In the genomic region with DNA sequence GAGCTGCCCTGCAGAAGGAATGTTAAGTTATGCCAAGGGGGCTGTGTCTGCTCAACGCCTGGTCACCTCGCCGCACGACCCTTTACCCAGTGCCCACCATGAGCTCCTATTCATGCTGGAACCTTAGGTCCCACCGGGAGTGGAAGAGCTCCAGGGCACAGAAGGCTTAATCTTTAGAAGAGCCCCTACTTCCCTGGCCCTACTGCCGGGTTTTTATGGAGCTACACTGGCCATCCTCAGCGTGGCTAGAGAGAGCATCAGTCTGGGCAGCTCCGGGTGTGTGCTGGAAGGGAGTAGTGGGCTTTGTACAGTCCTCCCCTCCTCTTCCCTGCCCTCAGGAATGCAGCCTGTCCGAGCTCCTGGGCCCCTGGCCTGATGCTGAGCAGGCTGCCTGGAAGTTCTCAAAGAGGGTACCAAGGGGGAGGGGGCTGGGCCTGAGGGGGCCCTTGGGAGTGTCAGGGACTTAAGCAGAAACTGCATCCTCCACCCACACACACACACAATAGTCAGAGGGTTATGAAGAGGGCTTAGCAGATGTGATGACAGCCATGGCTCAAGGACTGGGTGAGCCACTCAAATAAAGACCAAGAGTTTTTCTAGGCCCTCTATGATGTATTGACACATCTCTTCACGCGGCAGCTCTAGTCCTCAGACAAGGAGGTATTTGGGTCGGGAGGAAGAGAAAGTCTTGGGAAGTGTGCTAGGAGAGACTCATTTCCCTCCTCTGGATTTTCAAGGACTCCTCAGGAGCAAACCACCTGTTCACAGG, we compare ENCODE assay signal across 11 cellular contexts. TPM values are rescaled to one million over a fixed set of nuclear protein-coding genes. Genes with fewer than 3 reads are reported as not detected.
DNase-seq lines count a peak whose midpoint lies in the region; ATAC-seq and TF ChIP-seq lines count a peak whose summit lies in the region.
"Had no signal": no experiment of that assay in that cellular context is flagged by ENCODE, and none has a peak within 500 bp of the region (broad histone marks: within the 10 kb centered on the region; RNA-seq: fewer than 3 reads in every experiment).

No MANE protein-coding gene starts in this region.

- no peak for TF ChIP-seq EP300 in stomach (IDR thresholded peaks at IDR 0.05)

- peaks cover 11% of the 10 kb centered on the region for H3K4me1 Mint-ChIP-seq in activated naive CD4-positive, alpha-beta T cell treated with anti-CD3 and anti-CD28 coated beads, Interleukin-2, amount 50 U/mL, for 24 hours
- H3K4me1 Mint-ChIP-seq in activated naive CD8-positive, alpha-beta T cell treated with anti-CD3 and anti-CD28 coated beads for 36 hours, result peaks cover 8% of the 10 kb centered on the region

- peak overlapping the region; percentile 39 for H3K4me3 Mint-ChIP-seq in activated naive CD4-positive, alpha-beta T cell treated with anti-CD3 and anti-CD28 coated beads, Interleukin-2, amount 50 U/mL, for 24 hours
- peak overlapping the region; percentile 58 for H3K4me3 Mint-ChIP-seq in activated naive CD8-positive, alpha-beta T cell treated with anti-CD3 and anti-CD28 coated beads for 36 hours

- H3K27me3 ChIP-seq in left lung (peaks cover 4 to 84% of the 10 kb centered on the region in 2 donors), stomach (peaks cover 0 to 81% (median 46%) of the 10 kb centered on the region in 3 donors)

- H3K27ac ChIP-seq in left lung (no peak overlapping the region), stomach (no peak overlapping the region)
- H3K27ac ChIP-seq: C4-2B had no signal

- H3K4me3 ChIP-seq in left lung, result no peak overlapping the region
- peak overlapping the region; percentile 20 to 43 (median 32) for H3K4me3 ChIP-seq in stomach
- H3K4me3 ChIP-seq: K562 had no signal

- intact Hi-C loops in left lung (cut with DNase I) (no loop called here), stomach (cut with DNase I; ENCODE audit: low total_unique reads) (no loop called here)

- DNase-seq in activated naive CD4-positive, alpha-beta T cell treated with anti-CD3 and anti-CD28 coated beads, Interleukin-2, amount 50 U/mL, for 16 hours, result no peak
- DNase-seq in activated naive CD8-positive, alpha-beta T cell treated with anti-CD3 and anti-CD28 coated beads for 36 hours, result no peak
- DNase-seq in left lung, result peak in 1 of 2 donors; percentile 37
- no peak for DNase-seq in stomach
- DNase-seq in central memory CD4-positive, alpha-beta T cell, result no peak
- DNase-seq in activated CD4-positive, CD25-positive, alpha-beta regulatory T cell (lab: John Stamatoyannopoulos, UW), result no peak

- peak; percentile 55 for ATAC-seq in left lung
- ATAC-seq in GM18870 (IDR thresholded peaks at IDR 0.05; ENCODE audit: unreplicated experiment), result no peak

- no peak for TF ChIP-seq CTCF in left lung (IDR thresholded peaks at IDR 0.05)
- no peak for TF ChIP-seq CTCF in stomach (IDR thresholded peaks at IDR 0.05)

- H3K9me3 Mint-ChIP-seq in activated naive CD4-positive, alpha-beta T cell treated with anti-CD3 and anti-CD28 coated beads, Interleukin-2, amount 50 U/mL, for 24 hours, result no peaks in the 10 kb centered on the region
- H3K9me3 Mint-ChIP-seq in activated naive CD8-positive, alpha-beta T cell treated with anti-CD3 and anti-CD28 coated beads for 36 hours, result no peaks in the 10 kb centered on the region

- H3K36me3 ChIP-seq in left lung (no peaks in the 10 kb centered on the region), stomach (no peaks in the 10 kb centered on the region)

- H3K36me3 Mint-ChIP-seq in activated naive CD4-positive, alpha-beta T cell treated with anti-CD3 and anti-CD28 coated beads, Interleukin-2, amount 50 U/mL, for 24 hours, result no peaks in the 10 kb centered on the region
- no peaks in the 10 kb centered on the region for H3K36me3 Mint-ChIP-seq in activated naive CD8-positive, alpha-beta T cell treated with anti-CD3 and anti-CD28 coated beads for 36 hours

- no peak for TF ChIP-seq POLR2A in stomach (IDR thresholded peaks at IDR 0.05)

- 59 to 67% (median 64%) methylated on average over 6 to 12 of the region's 12 CpGs for WGBS in stomach, 5 donors

- peaks cover 24% of the 10 kb centered on the region for H3K27me3 Mint-ChIP-seq in activated naive CD4-positive, alpha-beta T cell treated with anti-CD3 and anti-CD28 coated beads, Interleukin-2, amount 50 U/mL, for 24 hours
- H3K27me3 Mint-ChIP-seq in activated naive CD8-positive, alpha-beta T cell treated with anti-CD3 and anti-CD28 coated beads for 36 hours, result peaks cover 78% of the 10 kb centered on the region

- H3K9me3 ChIP-seq in left lung (no peaks in the 10 kb centered on the region), stomach (no peaks in the 10 kb centered on the region)

- no peak overlapping the region for H3K27ac Mint-ChIP-seq in activated naive CD4-positive, alpha-beta T cell treated with anti-CD3 and anti-CD28 coated beads, Interleukin-2, amount 50 U/mL, for 24 hours
- no peak overlapping the region for H3K27ac Mint-ChIP-seq in activated naive CD8-positive, alpha-beta T cell treated with anti-CD3 and anti-CD28 coated beads for 36 hours

- H3K4me1 ChIP-seq in left lung, result peaks cover 22 to 33% of the 10 kb centered on the region in 2 donors
- peaks cover 23 to 35% (median 29%) of the 10 kb centered on the region in 4 donors for H3K4me1 ChIP-seq in stomach

RNA-seq across cellular contexts. Expression of a gene that starts 16.4 kb away (rescaled TPM):
- total RNA-seq in activated naive CD8-positive, alpha-beta T cell treated with anti-CD3 and anti-CD28 coated beads for 36 hours, result under 1 TPM; 0.29 to 0.40 TPM
- total RNA-seq in left lung, result 1 to 10 TPM in 1 of 2 donors, under 1 TPM in 1; 0.58 to 1.0 TPM
- total RNA-seq in stomach, result 1 to 10 TPM in 1 of 5 donors, under 1 TPM in 2, not detected in 2; under 0.01 to 1.4 (median 0.73) TPM
- polyA plus RNA-seq in stomach, result under 1 TPM in 2 of 3 donors, not detected in 1; 0.10 to 0.12 TPM
- total RNA-seq: K562 had no signal

RNA-seq across cellular contexts. Expression of a gene that starts 23.0 kb away (rescaled TPM):
- not detected for total RNA-seq in activated naive CD8-positive, alpha-beta T cell treated with anti-CD3 and anti-CD28 coated beads for 36 hours
- total RNA-seq in left lung (not detected), stomach (not detected)
- polyA plus RNA-seq in stomach, result not detected
- total RNA-seq: urinary bladder had no signal
- polyA plus RNA-seq: urinary bladder had no signal

RNA-seq across cellular contexts. Expression of a gene that starts 42.4 kb away (rescaled TPM):
- total RNA-seq in activated naive CD8-positive, alpha-beta T cell treated with anti-CD3 and anti-CD28 coated beads for 36 hours, result not detected
- total RNA-seq in left lung (100 to 1,000 TPM; 115 to 173 TPM), stomach (100 to 1,000 TPM in 2 of 5 donors, 10 to 100 TPM in 3; 36.2 to 117 (median 62.4) TPM)
- polyA plus RNA-seq in stomach, result 10 to 100 TPM; 11.0 to 20.8 (median 13.3) TPM

Comparison
In these comparisons a context has a peak if more than half of its experiments do, and no peak if none do; other contexts are left out.
1. H3K4me3 ChIP-seq: peak in stomach (4 of 4); none in left lung (0 of 2).
2. RNA of a gene that starts 42.4 kb away (total RNA-seq): 115 to 173 TPM in left lung and 36.2 to 117 TPM in stomach; not detected in activated naive CD8-positive, alpha-beta T cell treated with anti-CD3 and anti-CD28 coated beads for 36 hours; every median in the first group is over 10 times any median in the second.